In the genomic region with DNA sequence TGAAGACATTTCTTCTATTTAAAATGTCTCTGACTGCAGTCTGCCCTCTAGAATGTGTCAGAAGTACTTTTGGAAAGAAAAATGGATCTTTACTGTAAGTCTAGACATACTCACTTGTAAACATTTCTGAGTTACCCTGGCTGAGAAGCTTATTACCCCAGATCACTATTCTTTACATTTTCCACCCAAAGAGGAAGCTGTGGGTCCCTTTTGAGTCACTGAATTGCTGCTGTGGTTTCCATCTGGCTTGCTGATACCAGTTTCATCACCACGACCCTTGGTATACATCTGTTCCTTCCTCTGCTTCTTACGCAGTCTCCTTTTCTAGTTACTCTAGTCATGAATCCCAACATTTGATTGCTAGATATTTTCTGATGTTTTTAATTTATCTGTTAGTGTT, we compare ENCODE assay signal across 1 cellular context.
TF ChIP-seq lines count a peak whose summit lies in the region.

No MANE protein-coding gene starts in this region.

TF ChIP-seq in GM23338, 12 proteins besides CTCF, POLR2A, EP300 and RAD21 (continued from another document):
- no peak for TF ChIP-seq EZH2 (IDR thresholded peaks at IDR 0.05; ENCODE audit: low read depth, unreplicated experiment)
- TF ChIP-seq, protein P1, sequence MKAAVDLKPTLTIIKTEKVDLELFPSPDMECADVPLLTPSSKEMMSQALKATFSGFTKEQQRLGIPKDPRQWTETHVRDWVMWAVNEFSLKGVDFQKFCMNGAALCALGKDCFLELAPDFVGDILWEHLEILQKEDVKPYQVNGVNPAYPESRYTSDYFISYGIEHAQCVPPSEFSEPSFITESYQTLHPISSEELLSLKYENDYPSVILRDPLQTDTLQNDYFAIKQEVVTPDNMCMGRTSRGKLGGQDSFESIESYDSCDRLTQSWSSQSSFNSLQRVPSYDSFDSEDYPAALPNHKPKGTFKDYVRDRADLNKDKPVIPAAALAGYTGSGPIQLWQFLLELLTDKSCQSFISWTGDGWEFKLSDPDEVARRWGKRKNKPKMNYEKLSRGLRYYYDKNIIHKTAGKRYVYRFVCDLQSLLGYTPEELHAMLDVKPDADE (IDR thresholded peaks at IDR 0.05), result no peak
- TF ChIP-seq EZH2phosphoT487 (IDR thresholded peaks at IDR 0.05; ENCODE audit: unreplicated experiment), result no peak
- TF ChIP-seq, protein P2, sequence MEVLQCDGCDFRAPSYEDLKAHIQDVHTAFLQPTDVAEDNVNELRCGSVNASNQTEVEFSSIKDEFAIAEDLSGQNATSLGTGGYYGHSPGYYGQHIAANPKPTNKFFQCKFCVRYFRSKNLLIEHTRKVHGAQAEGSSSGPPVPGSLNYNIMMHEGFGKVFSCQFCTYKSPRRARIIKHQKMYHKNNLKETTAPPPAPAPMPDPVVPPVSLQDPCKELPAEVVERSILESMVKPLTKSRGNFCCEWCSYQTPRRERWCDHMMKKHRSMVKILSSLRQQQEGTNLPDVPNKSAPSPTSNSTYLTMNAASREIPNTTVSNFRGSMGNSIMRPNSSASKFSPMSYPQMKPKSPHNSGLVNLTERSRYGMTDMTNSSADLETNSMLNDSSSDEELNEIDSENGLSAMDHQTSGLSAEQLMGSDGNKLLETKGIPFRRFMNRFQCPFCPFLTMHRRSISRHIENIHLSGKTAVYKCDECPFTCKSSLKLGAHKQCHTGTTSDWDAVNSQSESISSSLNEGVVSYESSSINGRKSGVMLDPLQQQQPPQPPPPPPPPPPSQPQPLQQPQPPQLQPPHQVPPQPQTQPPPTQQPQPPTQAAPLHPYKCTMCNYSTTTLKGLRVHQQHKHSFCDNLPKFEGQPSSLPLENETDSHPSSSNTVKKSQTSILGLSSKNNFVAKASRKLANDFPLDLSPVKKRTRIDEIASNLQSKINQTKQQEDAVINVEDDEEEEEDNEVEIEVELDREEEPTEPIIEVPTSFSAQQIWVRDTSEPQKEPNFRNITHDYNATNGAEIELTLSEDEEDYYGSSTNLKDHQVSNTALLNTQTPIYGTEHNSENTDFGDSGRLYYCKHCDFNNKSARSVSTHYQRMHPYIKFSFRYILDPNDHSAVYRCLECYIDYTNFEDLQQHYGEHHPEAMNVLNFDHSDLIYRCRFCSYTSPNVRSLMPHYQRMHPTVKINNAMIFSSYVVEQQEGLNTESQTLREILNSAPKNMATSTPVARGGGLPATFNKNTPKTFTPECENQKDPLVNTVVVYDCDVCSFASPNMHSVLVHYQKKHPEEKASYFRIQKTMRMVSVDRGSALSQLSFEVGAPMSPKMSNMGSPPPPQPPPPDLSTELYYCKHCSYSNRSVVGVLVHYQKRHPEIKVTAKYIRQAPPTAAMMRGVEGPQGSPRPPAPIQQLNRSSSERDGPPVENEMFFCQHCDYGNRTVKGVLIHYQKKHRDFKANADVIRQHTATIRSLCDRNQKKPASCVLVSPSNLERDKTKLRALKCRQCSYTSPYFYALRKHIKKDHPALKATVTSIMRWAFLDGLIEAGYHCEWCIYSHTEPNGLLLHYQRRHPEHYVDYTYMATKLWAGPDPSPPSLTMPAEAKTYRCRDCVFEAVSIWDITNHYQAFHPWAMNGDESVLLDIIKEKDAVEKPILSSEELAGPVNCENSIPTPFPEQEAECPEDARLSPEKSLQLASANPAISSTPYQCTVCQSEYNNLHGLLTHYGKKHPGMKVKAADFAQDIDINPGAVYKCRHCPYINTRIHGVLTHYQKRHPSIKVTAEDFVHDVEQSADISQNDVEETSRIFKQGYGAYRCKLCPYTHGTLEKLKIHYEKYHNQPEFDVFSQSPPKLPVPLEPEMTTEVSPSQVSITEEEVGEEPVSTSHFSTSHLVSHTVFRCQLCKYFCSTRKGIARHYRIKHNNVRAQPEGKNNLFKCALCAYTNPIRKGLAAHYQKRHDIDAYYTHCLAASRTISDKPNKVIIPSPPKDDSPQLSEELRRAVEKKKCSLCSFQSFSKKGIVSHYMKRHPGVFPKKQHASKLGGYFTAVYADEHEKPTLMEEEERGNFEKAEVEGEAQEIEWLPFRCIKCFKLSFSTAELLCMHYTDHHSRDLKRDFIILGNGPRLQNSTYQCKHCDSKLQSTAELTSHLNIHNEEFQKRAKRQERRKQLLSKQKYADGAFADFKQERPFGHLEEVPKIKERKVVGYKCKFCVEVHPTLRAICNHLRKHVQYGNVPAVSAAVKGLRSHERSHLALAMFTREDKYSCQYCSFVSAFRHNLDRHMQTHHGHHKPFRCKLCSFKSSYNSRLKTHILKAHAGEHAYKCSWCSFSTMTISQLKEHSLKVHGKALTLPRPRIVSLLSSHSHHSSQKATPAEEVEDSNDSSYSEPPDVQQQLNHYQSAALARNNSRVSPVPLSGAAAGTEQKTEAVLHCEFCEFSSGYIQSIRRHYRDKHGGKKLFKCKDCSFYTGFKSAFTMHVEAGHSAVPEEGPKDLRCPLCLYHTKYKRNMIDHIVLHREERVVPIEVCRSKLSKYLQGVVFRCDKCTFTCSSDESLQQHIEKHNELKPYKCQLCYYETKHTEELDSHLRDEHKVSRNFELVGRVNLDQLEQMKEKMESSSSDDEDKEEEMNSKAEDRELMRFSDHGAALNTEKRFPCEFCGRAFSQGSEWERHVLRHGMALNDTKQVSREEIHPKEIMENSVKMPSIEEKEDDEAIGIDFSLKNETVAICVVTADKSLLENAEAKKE (CRISPR knock-in tag; IDR thresholded peaks at IDR 0.05), result no peak
- no peak for TF ChIP-seq ZNF331 (CRISPR knock-in tag; IDR thresholded peaks at IDR 0.05; ENCODE audit: low read depth)
- no peak for TF ChIP-seq ZNF114 (CRISPR knock-in tag; IDR thresholded peaks at IDR 0.05)
- no peak for TF ChIP-seq NANOG (IDR thresholded peaks at IDR 0.05; ENCODE audit: borderline replicate concordance)
- TF ChIP-seq STAT1 (IDR thresholded peaks at IDR 0.05; ENCODE audit: unreplicated experiment), result no peak
- TF ChIP-seq, protein P3, sequence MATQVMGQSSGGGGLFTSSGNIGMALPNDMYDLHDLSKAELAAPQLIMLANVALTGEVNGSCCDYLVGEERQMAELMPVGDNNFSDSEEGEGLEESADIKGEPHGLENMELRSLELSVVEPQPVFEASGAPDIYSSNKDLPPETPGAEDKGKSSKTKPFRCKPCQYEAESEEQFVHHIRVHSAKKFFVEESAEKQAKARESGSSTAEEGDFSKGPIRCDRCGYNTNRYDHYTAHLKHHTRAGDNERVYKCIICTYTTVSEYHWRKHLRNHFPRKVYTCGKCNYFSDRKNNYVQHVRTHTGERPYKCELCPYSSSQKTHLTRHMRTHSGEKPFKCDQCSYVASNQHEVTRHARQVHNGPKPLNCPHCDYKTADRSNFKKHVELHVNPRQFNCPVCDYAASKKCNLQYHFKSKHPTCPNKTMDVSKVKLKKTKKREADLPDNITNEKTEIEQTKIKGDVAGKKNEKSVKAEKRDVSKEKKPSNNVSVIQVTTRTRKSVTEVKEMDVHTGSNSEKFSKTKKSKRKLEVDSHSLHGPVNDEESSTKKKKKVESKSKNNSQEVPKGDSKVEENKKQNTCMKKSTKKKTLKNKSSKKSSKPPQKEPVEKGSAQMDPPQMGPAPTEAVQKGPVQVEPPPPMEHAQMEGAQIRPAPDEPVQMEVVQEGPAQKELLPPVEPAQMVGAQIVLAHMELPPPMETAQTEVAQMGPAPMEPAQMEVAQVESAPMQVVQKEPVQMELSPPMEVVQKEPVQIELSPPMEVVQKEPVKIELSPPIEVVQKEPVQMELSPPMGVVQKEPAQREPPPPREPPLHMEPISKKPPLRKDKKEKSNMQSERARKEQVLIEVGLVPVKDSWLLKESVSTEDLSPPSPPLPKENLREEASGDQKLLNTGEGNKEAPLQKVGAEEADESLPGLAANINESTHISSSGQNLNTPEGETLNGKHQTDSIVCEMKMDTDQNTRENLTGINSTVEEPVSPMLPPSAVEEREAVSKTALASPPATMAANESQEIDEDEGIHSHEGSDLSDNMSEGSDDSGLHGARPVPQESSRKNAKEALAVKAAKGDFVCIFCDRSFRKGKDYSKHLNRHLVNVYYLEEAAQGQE (IDR thresholded peaks at IDR 0.05; ENCODE audit: unreplicated experiment), result no peak
- TF ChIP-seq POLR2AphosphoS5 (IDR thresholded peaks at IDR 0.05; ENCODE audit: low read depth), result no peak
